16 cellular contexts compared by ENCODE assay signal in genomic region chr11:96036863-96037262, GRCh38.
DNase-seq lines count a peak whose midpoint lies in the region; ATAC-seq and TF ChIP-seq lines count a peak whose summit lies in the region.
"Had no signal": no experiment of that assay in that cellular context is flagged by ENCODE, and none has a peak within 500 bp of the region (broad histone marks: within the 10 kb centered on the region; RNA-seq: fewer than 3 reads in every experiment).

No MANE protein-coding gene starts in this region.

- H3K4me1 Mint-ChIP-seq in CD4-positive, alpha-beta T cell (ENCODE audit: low read depth) = peaks cover 78% of the 10 kb centered on the region
- peaks cover 50% of the 10 kb centered on the region for H3K4me1 Mint-ChIP-seq in brain
- H3K4me1 Mint-ChIP-seq in naive thymus-derived CD4-positive, alpha-beta T cell = peaks cover 8 to 90% (median 81%) of the 10 kb centered on the region in 7 donors
- peaks cover 5% of the 10 kb centered on the region for H3K4me1 Mint-ChIP-seq in glutamatergic neuron (ENCODE audit: low read depth, unreplicated experiment)

- peaks cover 42% of the 10 kb centered on the region for H3K36me3 Mint-ChIP-seq in CD4-positive, alpha-beta T cell (ENCODE audit: low read depth)
- H3K36me3 Mint-ChIP-seq in brain (peaks cover 16% of the 10 kb centered on the region), glutamatergic neuron (ENCODE audit: unreplicated experiment) (no peaks in the 10 kb centered on the region)
- H3K36me3 Mint-ChIP-seq in naive thymus-derived CD4-positive, alpha-beta T cell = peaks cover 9 to 41% (median 26%) of the 10 kb centered on the region in 5 donors

- no peak for TF ChIP-seq RAD21 in Ishikawa (IDR thresholded peaks at IDR 0.05; ENCODE audit: low read depth)

- H3K27me3 ChIP-seq in CD4-positive, alpha-beta T cell (ENCODE audit: control insufficient read depth, insufficient read depth, low read length) = no peaks in the 10 kb centered on the region
- H3K27me3 ChIP-seq in naive thymus-derived CD4-positive, alpha-beta T cell (ENCODE audit: control insufficient read depth in 2 of 2, insufficient read depth in 2 of 2, low read length in 2 of 2) = no peaks in the 10 kb centered on the region
- H3K27me3 ChIP-seq: cardiac muscle cell had no signal

- TF ChIP-seq EP300 in Ishikawa (IDR thresholded peaks at IDR 0.05; ENCODE audit: borderline replicate concordance) = no peak

- POLR2A ChIA-PET in CD4-positive, alpha-beta T cell (lab: Charles Lee) = interaction anchor here (0.6 kb wide), 1 partner anchor 21 kb away, joined by 3 read pairs; no protein-coding TSS in a partner anchor
- POLR2A ChIA-PET in naive thymus-derived CD4-positive, alpha-beta T cell (lab: Charles Lee) = no interaction called here

- TF ChIP-seq CTCF in CD4-positive, alpha-beta T cell (IDR thresholded peaks at IDR 0.05) = no peak
- TF ChIP-seq CTCF in brain (conservative IDR thresholded peaks at IDR 0.05) (no peak), glutamatergic neuron (IDR thresholded peaks at IDR 0.05; ENCODE audit: partially characterized antibody, unreplicated experiment) (no peak)

- peaks cover 0 to 4% (median 0%) of the 10 kb centered on the region in 3 experiments for H3K36me3 ChIP-seq in naive thymus-derived CD4-positive, alpha-beta T cell (ENCODE audit: control insufficient read depth in 2 of 3, insufficient read depth in 3 of 3, low read length in 3 of 3)
- H3K36me3 ChIP-seq: cardiac muscle cell had no signal

- no peak overlapping the region for H3K27ac ChIP-seq in CD4-positive, alpha-beta T cell (ENCODE audit: low read depth, low read length)
- H3K27ac ChIP-seq in naive thymus-derived CD4-positive, alpha-beta T cell (ENCODE audit: low read depth, low read length) = no peak overlapping the region
- H3K27ac ChIP-seq: cardiac muscle cell had no signal

- no peak overlapping the region for H3K4me3 Mint-ChIP-seq in CD4-positive, alpha-beta T cell
- H3K4me3 Mint-ChIP-seq in brain (peak overlapping the region in 1 of 5 experiments; percentile 59), glutamatergic neuron (ENCODE audit: unreplicated experiment) (no peak overlapping the region)
- peak overlapping the region in 1 of 10 donors; percentile 42 for H3K4me3 Mint-ChIP-seq in naive thymus-derived CD4-positive, alpha-beta T cell
- H3K4me3 Mint-ChIP-seq: GM23338 had no signal

- H3K4me3 ChIP-seq in naive thymus-derived CD4-positive, alpha-beta T cell (ENCODE audit: low read length) = no peak overlapping the region
- H3K4me3 ChIP-seq: cardiac muscle cell, GM23338 had no signal

- CTCF ChIA-PET in CD4-positive, alpha-beta T cell (lab: Charles Lee) = interaction anchor here (1.0 to 1.4 kb wide), 3 partner anchors 18 to 306 kb away, joined by 3 to 4 read pairs (median 3); partner anchors contain the start of gene MAML2
- CTCF ChIA-PET in naive thymus-derived CD4-positive, alpha-beta T cell (lab: Charles Lee) = interaction anchor here (1.1 kb wide), 1 partner anchor 18 kb away, joined by 3 read pairs; no protein-coding TSS in a partner anchor

- H3K4me1 ChIP-seq in naive thymus-derived CD4-positive, alpha-beta T cell (ENCODE audit: control insufficient read depth in 2 of 2, insufficient read depth in 2 of 2, low read length in 2 of 2) = no peaks in the 10 kb centered on the region

- DNase-seq in CD4-positive, alpha-beta T cell = no peak
- DNase-seq in naive thymus-derived CD4-positive, alpha-beta T cell = no peak
- DNase-seq in glutamatergic neuron (no peak), NCI-H2227 treated with DMSO at 0.1 percent for 48 hours (lab: John Stamatoyannopoulos, UW) (no peak)
- DNase-seq: activated CD4-positive, alpha-beta T cell treated with anti-CD3 and anti-CD28 coated beads for 4 hours; erythroblast; NCI-H1417 treated with DMSO at 0.1 percent for 48 hours; Right ventricle myocardium superior; stimulated activated CD4-positive, alpha-beta T cell treated with anti-CD3 and anti-CD28 coated beads, Interleukin-12 subunit alpha, Interleukin-12 subunit beta, amount 100 ng/mL, for 4 hours had no signal

- H3K9me3 Mint-ChIP-seq in CD4-positive, alpha-beta T cell = no peaks in the 10 kb centered on the region
- H3K9me3 Mint-ChIP-seq in brain = no peaks in the 10 kb centered on the region
- no peaks in the 10 kb centered on the region for H3K9me3 Mint-ChIP-seq in naive thymus-derived CD4-positive, alpha-beta T cell
- no peaks in the 10 kb centered on the region for H3K9me3 Mint-ChIP-seq in glutamatergic neuron (ENCODE audit: unreplicated experiment)
- H3K9me3 Mint-ChIP-seq: activated T-helper 2 cell treated with anti-CD3 and anti-CD28 coated beads, Interferon-gamma antibody, Interleukin-2, Interleukin-4, amounts not matched to agents 10 μg/mL and 5 μg/mL and 100 μg/mL, durations not matched to agents 14 hours and 24 hours and 36 hours; GM23338 had no signal

- no peaks in the 10 kb centered on the region for H3K9me3 ChIP-seq in CD4-positive, alpha-beta T cell (ENCODE audit: control insufficient read depth, low read length)
- no peaks in the 10 kb centered on the region for H3K9me3 ChIP-seq in naive thymus-derived CD4-positive, alpha-beta T cell (ENCODE audit: control insufficient read depth in 2 of 3, low read length in 3 of 3)

- peak overlapping the region; percentile 68 for H3K27ac Mint-ChIP-seq in CD4-positive, alpha-beta T cell
- H3K27ac Mint-ChIP-seq in brain = peak overlapping the region in 3 of 5 experiments; percentile 88 to 95 (median 91)
- peak overlapping the region in 6 of 9 donors; percentile 14 to 78 (median 64) for H3K27ac Mint-ChIP-seq in naive thymus-derived CD4-positive, alpha-beta T cell
- no peak overlapping the region for H3K27ac Mint-ChIP-seq in glutamatergic neuron (ENCODE audit: unreplicated experiment)
- H3K27ac Mint-ChIP-seq: activated T-helper 2 cell treated with anti-CD3 and anti-CD28 coated beads, Interferon-gamma antibody, Interleukin-2, Interleukin-4, amounts not matched to agents 10 μg/mL and 5 μg/mL and 100 μg/mL, durations not matched to agents 14 hours and 24 hours and 36 hours; GM23338 had no signal

- no peaks in the 10 kb centered on the region for H3K27me3 Mint-ChIP-seq in CD4-positive, alpha-beta T cell
- H3K27me3 Mint-ChIP-seq in brain (peaks cover 3% of the 10 kb centered on the region), glutamatergic neuron (ENCODE audit: unreplicated experiment) (no peaks in the 10 kb centered on the region)
- no peaks in the 10 kb centered on the region for H3K27me3 Mint-ChIP-seq in naive thymus-derived CD4-positive, alpha-beta T cell

- intact Hi-C loops in CD4-positive, alpha-beta T cell (cut with DNase I, micrococcal nuclease) = no loop called here
- intact Hi-C loops in naive thymus-derived CD4-positive, alpha-beta T cell (cut with micrococcal nuclease) = no loop called here

- no peak for ATAC-seq in CD4-positive, alpha-beta T cell (ENCODE audit: poor library complexity)
- no peak for ATAC-seq in naive thymus-derived CD4-positive, alpha-beta T cell
- ATAC-seq in GM21423 (IDR thresholded peaks at IDR 0.05; ENCODE audit: unreplicated experiment) = no peak
- ATAC-seq in HG02798 (IDR thresholded peaks at IDR 0.05; ENCODE audit: poor library complexity, unreplicated experiment) = no peak

TF ChIP-seq in Ishikawa, 13 proteins besides CTCF, POLR2A, EP300 and RAD21:
- no peak for TF ChIP-seq FOXM1 (IDR thresholded peaks at IDR 0.05; ENCODE audit: borderline replicate concordance, low read depth)
- peak; percentile 8; the same call in 1 of the 2 replicates for TF ChIP-seq NFIC (IDR thresholded peaks at IDR 0.05)
- no peak for TF ChIP-seq YY1 (IDR thresholded peaks at IDR 0.05; ENCODE audit: low read depth)
